In genomic region chr6:25968769-25969168, GRCh38 we compare ENCODE assay signal across 11 cellular contexts. TPM values are rescaled to one million over a fixed set of nuclear protein-coding genes. Genes with fewer than 3 reads are reported as not detected.
DNase-seq lines count a peak whose midpoint lies in the region; ATAC-seq and TF ChIP-seq lines count a peak whose summit lies in the region.
"Had no signal": no experiment of that assay in that cellular context is flagged by ENCODE, and none has a peak within 500 bp of the region (broad histone marks: within the 10 kb centered on the region; RNA-seq: fewer than 3 reads in every experiment).

No MANE protein-coding gene starts in this region.

- POLR2A ChIA-PET in activated B cell treated with CpG ODN at 0.5 μM for 24 hours (lab: Charles Lee) = interaction anchor here (0.6 to 1.9 kb wide), 6 partner anchors 20 to 381 kb away, joined by 3 to 6 read pairs (median 4); a partner anchor contains a TSS

- ATAC-seq in activated B cell treated with CpG ODN at 0.5 μM for 24 hours (ENCODE audit: low read depth) (no peak), GM19035 (IDR thresholded peaks at IDR 0.05; ENCODE audit: unreplicated experiment) (no peak)
- ATAC-seq in stimulated activated naive B cell treated with anti-CD40 and anti-IgM and Interleukin-4, amounts not matched to agents 10 μg/mL and 1 μg/mL and 100 μg/mL, for 72 hours (replicated peaks) = no peak

- no peaks in the 10 kb centered on the region for H3K27me3 Mint-ChIP-seq in activated naive CD4-positive, alpha-beta T cell treated with anti-CD3 and anti-CD28 coated beads, Interleukin-2, amount 50 U/mL, for 24 hours
- no peaks in the 10 kb centered on the region for H3K27me3 Mint-ChIP-seq in activated B cell treated with CpG ODN at 0.5 μM for 24 hours
- H3K27me3 Mint-ChIP-seq in stimulated activated naive B cell treated with anti-CD40 and anti-IgM and Interleukin-4, amounts not matched to agents 10 μg/mL and 1 μg/mL and 100 μg/mL, for 72 hours = no peaks in the 10 kb centered on the region

- H3K4me1 Mint-ChIP-seq in activated naive CD4-positive, alpha-beta T cell treated with anti-CD3 and anti-CD28 coated beads, Interleukin-2, amount 50 U/mL, for 24 hours = peaks cover 90% of the 10 kb centered on the region
- H3K4me1 Mint-ChIP-seq in activated B cell treated with CpG ODN at 0.5 μM for 24 hours = peaks cover 86% of the 10 kb centered on the region
- H3K4me1 Mint-ChIP-seq in stimulated activated naive B cell treated with anti-CD40 and anti-IgM and Interleukin-4, amounts not matched to agents 10 μg/mL and 1 μg/mL and 100 μg/mL, for 72 hours = peaks cover 45 to 89% of the 10 kb centered on the region in 2 donors

- no peaks in the 10 kb centered on the region for H3K9me3 Mint-ChIP-seq in activated naive CD4-positive, alpha-beta T cell treated with anti-CD3 and anti-CD28 coated beads, Interleukin-2, amount 50 U/mL, for 24 hours
- H3K9me3 Mint-ChIP-seq in activated B cell treated with CpG ODN at 0.5 μM for 24 hours = no peaks in the 10 kb centered on the region
- no peaks in the 10 kb centered on the region for H3K9me3 Mint-ChIP-seq in stimulated activated naive B cell treated with anti-CD40 and anti-IgM and Interleukin-4, amounts not matched to agents 10 μg/mL and 1 μg/mL and 100 μg/mL, for 72 hours

- H3K4me3 ChIP-seq in foreskin fibroblast (ENCODE audit: low read depth in 1 of 2, low read length in 2 of 2) = no peak overlapping the region

- H3K4me3 Mint-ChIP-seq in activated naive CD4-positive, alpha-beta T cell treated with anti-CD3 and anti-CD28 coated beads, Interleukin-2, amount 50 U/mL, for 24 hours = peak overlapping the region; percentile 58
- H3K4me3 Mint-ChIP-seq in activated B cell treated with CpG ODN at 0.5 μM for 24 hours = peak overlapping the region; percentile 7
- H3K4me3 Mint-ChIP-seq in stimulated activated naive B cell treated with anti-CD40 and anti-IgM and Interleukin-4, amounts not matched to agents 10 μg/mL and 1 μg/mL and 100 μg/mL, for 72 hours = no peak overlapping the region

- CTCF ChIA-PET in activated B cell treated with CpG ODN at 0.5 μM for 24 hours (lab: Charles Lee) = interaction anchor here (1.2 kb wide), 1 partner anchor 24 kb away, joined by 5 read pairs; no protein-coding TSS in a partner anchor

- H3K27ac Mint-ChIP-seq in activated naive CD4-positive, alpha-beta T cell treated with anti-CD3 and anti-CD28 coated beads, Interleukin-2, amount 50 U/mL, for 24 hours = peak overlapping the region; percentile 52
- H3K27ac Mint-ChIP-seq in activated B cell treated with CpG ODN at 0.5 μM for 24 hours = peak overlapping the region; percentile 32
- peak overlapping the region; percentile 9 for H3K27ac Mint-ChIP-seq in stimulated activated naive B cell treated with anti-CD40 and anti-IgM and Interleukin-4, amounts not matched to agents 10 μg/mL and 1 μg/mL and 100 μg/mL, for 72 hours

- intact Hi-C loops in activated B cell treated with CpG ODN at 0.5 μM for 24 hours (cut with micrococcal nuclease) = no loop called here

- DNase-seq in activated naive CD4-positive, alpha-beta T cell treated with Interleukin-2 at 50 U/mL for 16 hours = no peak
- DNase-seq in activated B cell treated with CpG ODN at 0.5 μM for 24 hours = no peak
- peak; percentile 41 to 67 for DNase-seq in foreskin fibroblast
- no peak for DNase-seq in stimulated activated naive B cell treated with anti-CD40 and anti-IgM and Interleukin-4, amounts not matched to agents 10 μg/mL and 1 μg/mL and 100 μg/mL, for 72 hours
- DNase-seq in HUDEP-2 (lab: John Stamatoyannopoulos, UW; ENCODE audit: unreplicated experiment in 76 of 76) = no peak
- no peak for DNase-seq in iPS-NIHi11 (ENCODE audit: low spot score)
- DNase-seq: islet precursor cell had no signal

- H3K36me3 Mint-ChIP-seq in activated naive CD4-positive, alpha-beta T cell treated with anti-CD3 and anti-CD28 coated beads, Interleukin-2, amount 50 U/mL, for 24 hours = peaks cover 46% of the 10 kb centered on the region
- peaks cover 88% of the 10 kb centered on the region for H3K36me3 Mint-ChIP-seq in activated B cell treated with CpG ODN at 0.5 μM for 24 hours (ENCODE audit: low read depth)
- H3K36me3 Mint-ChIP-seq in stimulated activated naive B cell treated with anti-CD40 and anti-IgM and Interleukin-4, amounts not matched to agents 10 μg/mL and 1 μg/mL and 100 μg/mL, for 72 hours = peaks cover 55 to 78% of the 10 kb centered on the region in 2 donors

- TF ChIP-seq CTCF in activated B cell treated with CpG ODN at 0.5 μM for 24 hours (IDR thresholded peaks at IDR 0.05) (no peak), foreskin fibroblast (IDR thresholded peaks at IDR 0.05; ENCODE audit: low read depth, low read length) (no peak)

RNA-seq across cellular contexts. Expression of gene TRIM38, which starts 6.2 kb away (rescaled TPM):
- total RNA-seq in activated B cell treated with CpG ODN at 0.5 μM for 24 hours = 31.7 and 36.8 TPM in 2 replicates

RNA-seq across cellular contexts. Expression of gene SLC17A2, which starts 38.3 kb away (rescaled TPM):
- total RNA-seq in activated B cell treated with CpG ODN at 0.5 μM for 24 hours = not detected in 2 replicates
- total RNA-seq: bronchial epithelial cell; T-helper 1 cell treated with Interleukin-12 subunit alpha and Interleukin-12 subunit beta and Interleukin-4 antibody, amounts not matched to agents 30 ng/mL and 1 ng/mL, for 36 hours had no signal

Comparison
In these comparisons a context has a peak if more than half of its experiments do, and no peak if none do; other contexts are left out.
1. H3K4me3 Mint-ChIP-seq: peak in activated naive CD4-positive, alpha-beta T cell treated with anti-CD3 and anti-CD28 coated beads, Interleukin-2, amount 50 U/mL, for 24 hours (single experiment) and activated B cell treated with CpG ODN at 0.5 μM for 24 hours (single experiment); none in stimulated activated naive B cell treated with anti-CD40 and anti-IgM and Interleukin-4, amounts not matched to agents 10 μg/mL and 1 μg/mL and 100 μg/mL, for 72 hours (0 of 2).
2. DNase-seq: peak in foreskin fibroblast (2 of 2); none in activated naive CD4-positive, alpha-beta T cell treated with Interleukin-2 at 50 U/mL for 16 hours (single experiment), activated B cell treated with CpG ODN at 0.5 μM for 24 hours (single experiment), stimulated activated naive B cell treated with anti-CD40 and anti-IgM and Interleukin-4, amounts not matched to agents 10 μg/mL and 1 μg/mL and 100 μg/mL, for 72 hours (single experiment), HUDEP-2 (0 of 76) and iPS-NIHi11 (single experiment).
3. Peak in every context shown above with its lines, with median percentiles within 50 percentile points of each other: H3K27ac Mint-ChIP-seq.